11 cellular contexts compared by ENCODE assay signal in the genomic region with DNA sequence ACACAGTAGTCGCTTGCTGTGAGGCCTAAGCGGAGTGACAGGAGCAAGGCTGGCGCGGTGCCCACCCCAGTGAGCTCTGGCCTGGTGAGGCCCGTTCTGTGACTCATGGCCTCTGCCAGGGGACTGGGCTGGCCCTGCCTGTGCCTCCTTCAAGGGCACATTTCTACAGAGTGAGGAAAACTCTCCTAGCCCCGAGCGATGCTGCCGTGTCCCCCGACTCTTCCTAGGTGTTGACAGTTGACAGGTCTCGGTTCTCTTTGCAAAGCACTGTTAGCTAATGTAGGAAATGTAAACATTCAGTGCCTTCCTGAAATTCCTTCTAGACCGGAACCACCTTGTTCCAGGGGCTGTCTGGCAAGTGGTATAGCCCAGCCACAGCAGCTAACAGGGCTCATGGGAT. TPM values are rescaled to one million over a fixed set of nuclear protein-coding genes. Genes with fewer than 3 reads are reported as not detected.
DNase-seq lines count a peak whose midpoint lies in the region; ATAC-seq and TF ChIP-seq lines count a peak whose summit lies in the region.
"Had no signal": no experiment of that assay in that cellular context is flagged by ENCODE, and none has a peak within 500 bp of the region (broad histone marks: within the 10 kb centered on the region; RNA-seq: fewer than 3 reads in every experiment).

No MANE protein-coding gene starts in this region.

- WGBS in psoas muscle, 3 donors: 48 to 61% (median 49%) methylated on average over 11 of the region's 11 CpGs

- peak; percentile 84 for DNase-seq in G401 (ENCODE audit: low spot score)
- peak; percentile 82 to 94 for DNase-seq in SJSA1 (ENCODE audit: low read depth in 1 of 2, low spot score in 2 of 2)
- peak; percentile 90 for DNase-seq in Right ventricle myocardium superior
- DNase-seq in psoas muscle: peak; percentile 83 to 88
- no peak for DNase-seq in COR-L47 (lab: John Stamatoyannopoulos, UW)
- no peak for DNase-seq in ecto neural progenitor cell (ENCODE audit: low spot score)
- DNase-seq: activated T-cell treated with anti-CD3 and anti-CD28 coated beads, Interleukin-2, amount 50 U/mL, for 72 hours; stimulated activated CD4-positive, alpha-beta T cell treated with anti-CD3 and anti-CD28 coated beads, Interleukin-1b, Interleukin-23, amount 100 ng/mL, for 48 hours had no signal

- no peak for TF ChIP-seq CTCF in psoas muscle (IDR thresholded peaks at IDR 0.05)

- H3K4me3 ChIP-seq in SJSA1 (no peak overlapping the region), psoas muscle (no peak overlapping the region)

- intact Hi-C loops in Right ventricle myocardium superior (cut with DNase I): no loop called here
- intact Hi-C loops in psoas muscle (cut with DNase I): no loop called here

- H3K9me3 ChIP-seq in SJSA1 (replicated peaks) (no peaks in the 10 kb centered on the region), psoas muscle (no peaks in the 10 kb centered on the region)

- H3K27me3 ChIP-seq in SJSA1 (replicated peaks) (no peaks in the 10 kb centered on the region), psoas muscle (ENCODE audit: insufficient read depth in 3 of 3, low read length in 2 of 3) (no peaks in the 10 kb centered on the region)

- in situ Hi-C loops in G401 (cut with HindIII; ENCODE audit: low sequenced_read_pairs): no loop called here

- H3K27ac ChIP-seq in SJSA1: peak overlapping the region; percentile 46
- H3K27ac ChIP-seq in psoas muscle: peak overlapping the region; percentile 69

- H3K36me3 ChIP-seq in SJSA1 (no peaks in the 10 kb centered on the region), psoas muscle (ENCODE audit: insufficient read depth in 1 of 2, low read depth in 1 of 2) (no peaks in the 10 kb centered on the region)

- H3K4me1 ChIP-seq in SJSA1 (replicated peaks): peaks cover 45% of the 10 kb centered on the region
- peaks cover 20% of the 10 kb centered on the region for H3K4me1 ChIP-seq in psoas muscle

- peak; percentile 78 for ATAC-seq in Right ventricle myocardium superior (ENCODE audit: poor library complexity)
- ATAC-seq in psoas muscle: peak; percentile 78 to 83 (median 80)
- no peak for ATAC-seq in HG03280 (IDR thresholded peaks at IDR 0.05; ENCODE audit: unreplicated experiment)
- ATAC-seq in GM18907 (IDR thresholded peaks at IDR 0.05; ENCODE audit: unreplicated experiment): no peak
- ATAC-seq: activated T-cell treated with anti-CD3 and anti-CD28 coated beads, Interleukin-2, amount 50 U/mL, for 72 hours had no signal

RNA-seq across cellular contexts. Expression of gene ABCG1, which starts 43.9 kb away (rescaled TPM):
- total RNA-seq in G401 (2014; rRNA removed; shearing (Covaris generic)): 2.0 and 6.0 TPM in 2 replicates
- total RNA-seq in SJSA1 (2014; rRNA removed; shearing (Covaris generic)): 4.5 and 11.5 TPM in 2 replicates
- total RNA-seq in Right ventricle myocardium superior (7.3 TPM), psoas muscle (10 to 100 TPM in 2 of 4 donors, 1 to 10 TPM in 2; 4.4 to 35.8 (median 16.6) TPM)
- polyA plus RNA-seq in psoas muscle: 1 to 10 TPM; 2.9 to 3.5 (median 3.5) TPM

RNA-seq across cellular contexts. Expression of gene TFF3, which starts 52.4 kb away (rescaled TPM):
- total RNA-seq in G401 (2014; rRNA removed; shearing (Covaris generic)): not detected in 2 replicates
- not detected in 2 replicates for total RNA-seq in SJSA1 (2014; rRNA removed; shearing (Covaris generic))
- total RNA-seq in Right ventricle myocardium superior (1.00 TPM), psoas muscle (1 to 10 TPM; 1.1 to 3.0 (median 2.3) TPM)
- polyA plus RNA-seq in psoas muscle: 1 to 10 TPM in 2 of 3 donors, under 1 TPM in 1; 0.92 to 3.3 (median 2.1) TPM
- total RNA-seq: activated T-cell treated with anti-CD3 and anti-CD28 coated beads, Interleukin-2, amount 50 U/mL, for 72 hours had no signal
- polyA plus RNA-seq: IgD-negative memory B cell had no signal

Comparison
In these comparisons a context has a peak if more than half of its experiments do, and no peak if none do; other contexts are left out.
1. DNase-seq: peak in G401 (single experiment), SJSA1 (2 of 2), Right ventricle myocardium superior (single experiment) and psoas muscle (2 of 2); none in COR-L47 (single experiment) and ecto neural progenitor cell (single experiment).
2. ATAC-seq: peak in Right ventricle myocardium superior (single experiment) and psoas muscle (4 of 4); none in HG03280 (single experiment) and GM18907 (single experiment).